ENCODE assay signal across 24 cellular contexts in the genomic region with DNA sequence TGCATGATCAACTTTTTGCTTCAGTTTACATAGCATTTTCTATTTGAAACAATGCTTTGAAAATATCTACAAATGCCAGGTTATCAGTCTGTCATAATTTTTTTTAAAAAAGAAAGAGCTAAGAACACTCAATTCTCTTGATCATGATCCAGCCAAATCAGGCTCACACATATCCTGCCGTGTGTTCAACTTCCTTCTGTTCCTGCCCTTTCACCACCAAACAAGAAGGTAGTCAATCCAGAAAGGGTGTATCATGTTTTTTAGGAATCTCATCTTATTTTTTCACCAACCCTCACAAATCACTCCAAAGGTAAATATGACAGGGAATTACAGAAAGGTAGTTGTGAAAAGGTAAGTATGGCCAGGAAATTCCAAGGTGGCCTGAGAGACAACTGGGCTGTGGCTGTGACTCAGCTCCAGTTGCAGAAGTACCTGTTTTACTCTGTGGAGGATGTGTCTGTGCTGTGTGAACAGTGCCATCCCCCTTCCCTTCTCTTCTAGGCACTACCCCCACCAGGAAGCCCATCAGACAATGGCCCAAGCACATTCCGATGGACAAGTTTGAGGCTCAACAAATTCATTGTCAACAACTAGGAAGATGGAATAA.
DNase-seq lines count a peak whose midpoint lies in the region; ATAC-seq and TF ChIP-seq lines count a peak whose summit lies in the region.
"Had no signal": no experiment of that assay in that cellular context is flagged by ENCODE, and none has a peak within 500 bp of the region (broad histone marks: within the 10 kb centered on the region; RNA-seq: fewer than 3 reads in every experiment).

No MANE protein-coding gene starts in this region.

- DNase-seq in ELF-1 (ENCODE audit: low read depth, low spot score), result peak; percentile 30
- peak; percentile 83 for DNase-seq in epithelial cell of prostate (ENCODE audit: low read depth, low spot score)
- peak; percentile 81 for DNase-seq in kidney tubule cell (ENCODE audit: low spot score)
- no peak for DNase-seq in prostate gland (ENCODE audit: low spot score)
- DNase-seq in NCI-H446 treated with DMSO at 0.1 percent for 48 hours (lab: John Stamatoyannopoulos, UW), result no peak
- no peak for DNase-seq in AG20443 (ENCODE audit: low spot score)
- DNase-seq: activated B cell treated with CpG ODN at 0.5 μM for 24 hours; activated CD4-positive, alpha-beta T cell treated with anti-CD3 and anti-CD28 coated beads, Interleukin-2, amount 50 U/mL, for 4 hours; activated CD8-positive, alpha-beta memory T cell treated with anti-CD3 and anti-CD28 coated beads, Interleukin-2, amount 50 U/mL, for 48 hours; activated effector memory CD4-positive, alpha-beta T cell treated with anti-CD3 and anti-CD28 coated beads, Interleukin-2, amount 50 U/mL, for 16 hours; brain microvascular endothelial cell; DMS79; effector memory CD8-positive, alpha-beta T cell; HCEC 1CT; naive thymus-derived CD8-positive, alpha-beta T cell; NCI-H1092; NCI-H1930; NCI-H2227 treated with DMSO at 0.1 percent for 48 hours; stimulated activated naive B cell treated with anti-CD40 and anti-IgM and Interleukin-4, amounts not matched to agents 10 μg/mL and 1 μg/mL and 100 μg/mL, for 72 hours; T1000; testis had no signal

- no peaks in the 10 kb centered on the region for H3K4me1 ChIP-seq in prostate gland (replicated peaks)
- H3K4me1 ChIP-seq: testis had no signal

- H3K4me3 ChIP-seq in prostate gland, result no peak overlapping the region
- H3K4me3 ChIP-seq: testis had no signal

- intact Hi-C loops in prostate gland (cut with DNase I), result no loop called here

- no peak for TF ChIP-seq POLR2A in prostate gland (IDR thresholded peaks at IDR 0.05)

- H3K27me3 ChIP-seq in prostate gland (replicated peaks; ENCODE audit: insufficient read depth), result no peaks in the 10 kb centered on the region
- H3K27me3 ChIP-seq: testis had no signal

- ATAC-seq in HG02642 (IDR thresholded peaks at IDR 0.05; ENCODE audit: poor library complexity, unreplicated experiment), result no peak
- ATAC-seq: effector memory CD8-positive, alpha-beta T cell; left lobe of liver; naive thymus-derived CD8-positive, alpha-beta T cell had no signal

- no peaks in the 10 kb centered on the region for H3K9me3 ChIP-seq in prostate gland
- H3K9me3 ChIP-seq: testis had no signal

- no peaks in the 10 kb centered on the region for H3K36me3 ChIP-seq in prostate gland
- H3K36me3 ChIP-seq: brain microvascular endothelial cell had no signal

- TF ChIP-seq CTCF in prostate gland (IDR thresholded peaks at IDR 0.05), result no peak

- H3K27ac ChIP-seq in epithelial cell of prostate (peak overlapping the region; percentile 94), prostate gland (no peak overlapping the region)
- H3K27ac ChIP-seq: brain microvascular endothelial cell, testis had no signal

- 45% methylated on average over 2 of the region's 2 CpGs for WGBS in prostate gland

- 0 out of 2 replicates have a peak, but pooled peaks have one; percentile 16 for TF ChIP-seq RAD21 in Ishikawa (IDR thresholded peaks at IDR 0.05; ENCODE audit: low read depth)

- TF ChIP-seq EP300 in Ishikawa (IDR thresholded peaks at IDR 0.05; ENCODE audit: borderline replicate concordance), result peak; percentile 74

TF ChIP-seq in Ishikawa, 13 proteins besides CTCF, POLR2A, EP300 and RAD21:
- TF ChIP-seq CEBPB (IDR thresholded peaks at IDR 0.05), result no peak
- TF ChIP-seq ZBTB7A (IDR thresholded peaks at IDR 0.05; ENCODE audit: low read depth), result no peak
- no peak for TF ChIP-seq CREB1 (IDR thresholded peaks at IDR 0.05; ENCODE audit: low read depth)
- TF ChIP-seq YY1 (IDR thresholded peaks at IDR 0.05; ENCODE audit: low read depth), result no peak
- TF ChIP-seq EGR1 (IDR thresholded peaks at IDR 0.05), result no peak
- TF ChIP-seq TCF12 (IDR thresholded peaks at IDR 0.05; ENCODE audit: low read depth), result peak; percentile 61; the same call in 1 of the 2 replicates
- 0 out of 2 replicates have a peak, but pooled peaks have one; percentile 55 for TF ChIP-seq NFIC (IDR thresholded peaks at IDR 0.05)
- TF ChIP-seq, protein P1, sequence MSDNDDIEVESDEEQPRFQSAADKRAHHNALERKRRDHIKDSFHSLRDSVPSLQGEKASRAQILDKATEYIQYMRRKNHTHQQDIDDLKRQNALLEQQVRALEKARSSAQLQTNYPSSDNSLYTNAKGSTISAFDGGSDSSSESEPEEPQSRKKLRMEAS (IDR thresholded peaks at IDR 0.05), result peak; percentile 14; the same call in 1 of the 2 replicates
- TF ChIP-seq, protein P2, sequence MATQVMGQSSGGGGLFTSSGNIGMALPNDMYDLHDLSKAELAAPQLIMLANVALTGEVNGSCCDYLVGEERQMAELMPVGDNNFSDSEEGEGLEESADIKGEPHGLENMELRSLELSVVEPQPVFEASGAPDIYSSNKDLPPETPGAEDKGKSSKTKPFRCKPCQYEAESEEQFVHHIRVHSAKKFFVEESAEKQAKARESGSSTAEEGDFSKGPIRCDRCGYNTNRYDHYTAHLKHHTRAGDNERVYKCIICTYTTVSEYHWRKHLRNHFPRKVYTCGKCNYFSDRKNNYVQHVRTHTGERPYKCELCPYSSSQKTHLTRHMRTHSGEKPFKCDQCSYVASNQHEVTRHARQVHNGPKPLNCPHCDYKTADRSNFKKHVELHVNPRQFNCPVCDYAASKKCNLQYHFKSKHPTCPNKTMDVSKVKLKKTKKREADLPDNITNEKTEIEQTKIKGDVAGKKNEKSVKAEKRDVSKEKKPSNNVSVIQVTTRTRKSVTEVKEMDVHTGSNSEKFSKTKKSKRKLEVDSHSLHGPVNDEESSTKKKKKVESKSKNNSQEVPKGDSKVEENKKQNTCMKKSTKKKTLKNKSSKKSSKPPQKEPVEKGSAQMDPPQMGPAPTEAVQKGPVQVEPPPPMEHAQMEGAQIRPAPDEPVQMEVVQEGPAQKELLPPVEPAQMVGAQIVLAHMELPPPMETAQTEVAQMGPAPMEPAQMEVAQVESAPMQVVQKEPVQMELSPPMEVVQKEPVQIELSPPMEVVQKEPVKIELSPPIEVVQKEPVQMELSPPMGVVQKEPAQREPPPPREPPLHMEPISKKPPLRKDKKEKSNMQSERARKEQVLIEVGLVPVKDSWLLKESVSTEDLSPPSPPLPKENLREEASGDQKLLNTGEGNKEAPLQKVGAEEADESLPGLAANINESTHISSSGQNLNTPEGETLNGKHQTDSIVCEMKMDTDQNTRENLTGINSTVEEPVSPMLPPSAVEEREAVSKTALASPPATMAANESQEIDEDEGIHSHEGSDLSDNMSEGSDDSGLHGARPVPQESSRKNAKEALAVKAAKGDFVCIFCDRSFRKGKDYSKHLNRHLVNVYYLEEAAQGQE (IDR thresholded peaks at IDR 0.05; ENCODE audit: low read depth), result no peak
- no peak for TF ChIP-seq TAF1 (IDR thresholded peaks at IDR 0.05; ENCODE audit: low read depth)
- TF ChIP-seq FOXM1 (IDR thresholded peaks at IDR 0.05; ENCODE audit: borderline replicate concordance, low read depth), result no peak
- peak; percentile 61 for TF ChIP-seq TEAD4 (IDR thresholded peaks at IDR 0.05)
- TF ChIP-seq, protein P3, sequence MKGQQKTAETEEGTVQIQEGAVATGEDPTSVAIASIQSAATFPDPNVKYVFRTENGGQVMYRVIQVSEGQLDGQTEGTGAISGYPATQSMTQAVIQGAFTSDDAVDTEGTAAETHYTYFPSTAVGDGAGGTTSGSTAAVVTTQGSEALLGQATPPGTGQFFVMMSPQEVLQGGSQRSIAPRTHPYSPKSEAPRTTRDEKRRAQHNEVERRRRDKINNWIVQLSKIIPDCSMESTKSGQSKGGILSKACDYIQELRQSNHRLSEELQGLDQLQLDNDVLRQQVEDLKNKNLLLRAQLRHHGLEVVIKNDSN (IDR thresholded peaks at IDR 0.05), result no peak

Comparison
In these comparisons a context has a peak if more than half of its experiments do, and no peak if none do; other contexts are left out.
1. DNase-seq: peak in ELF-1 (single experiment), epithelial cell of prostate (single experiment) and kidney tubule cell (single experiment); none in prostate gland (single experiment), NCI-H446 treated with DMSO at 0.1 percent for 48 hours (single experiment) and AG20443 (single experiment).